ENCODE assay signal across 1 cellular context in genomic region chr2:121810959-121811853, GRCh38.
TF ChIP-seq lines count a peak whose summit lies in the region.

No MANE protein-coding gene starts in this region.

TF ChIP-seq in GM23338, 12 proteins besides CTCF, POLR2A, EP300 and RAD21:
- TF ChIP-seq ZNF114 (CRISPR knock-in tag; IDR thresholded peaks at IDR 0.05) (no peak), JUNB (IDR thresholded peaks at IDR 0.05; ENCODE audit: unreplicated experiment) (no peak), ZNF331 (CRISPR knock-in tag; IDR thresholded peaks at IDR 0.05; ENCODE audit: low read depth) (no peak), ETS1 (IDR thresholded peaks at IDR 0.05) (no peak), ZNF462 (CRISPR knock-in tag; IDR thresholded peaks at IDR 0.05) (peak; percentile 74; the same call in 1 of the 2 replicates)
